8 cellular contexts compared by ENCODE assay signal in genomic region chr1:21174638-21175323, GRCh38. TPM values are rescaled to one million over a fixed set of nuclear protein-coding genes. Genes with fewer than 3 reads are reported as not detected.
DNase-seq lines count a peak whose midpoint lies in the region; ATAC-seq, FAIRE-seq and TF ChIP-seq lines count a peak whose summit lies in the region.

No MANE protein-coding gene starts in this region.

- H3K27ac ChIP-seq in kidney (ENCODE audit: low read depth in 2 of 2, low read length in 2 of 2): peak overlapping the region in 1 of 2 donors; percentile 78
- peak overlapping the region; percentile 92 for H3K27ac ChIP-seq in suprapubic skin

- no peak for DNase-seq in activated naive CD4-positive, alpha-beta T cell treated with Interleukin-2 at 50 U/mL for 16 hours
- DNase-seq in amniotic epithelial cell (ENCODE audit: low read depth) (peak; percentile 76), kidney (no peak), suprapubic skin (ENCODE audit: low spot score in 2 of 2) (no peak), Ammon's horn (ENCODE audit: low spot score) (no peak), GM13977 (ENCODE audit: low spot score) (no peak)

- intact Hi-C loops in kidney (cut with DNase I): no loop called here

- no peaks in the 10 kb centered on the region for H3K36me3 Mint-ChIP-seq in activated naive CD4-positive, alpha-beta T cell treated with anti-CD3 and anti-CD28 coated beads, Interleukin-2, amount 50 U/mL, for 24 hours

- no peaks in the 10 kb centered on the region for H3K9me3 Mint-ChIP-seq in activated naive CD4-positive, alpha-beta T cell treated with anti-CD3 and anti-CD28 coated beads, Interleukin-2, amount 50 U/mL, for 24 hours

- H3K4me1 ChIP-seq in kidney (ENCODE audit: control insufficient read depth in 1 of 2, insufficient read depth in 1 of 2, low read depth in 1 of 2, low read length in 2 of 2) (peaks cover 5 to 14% of the 10 kb centered on the region in 2 donors), suprapubic skin (peaks cover 37% of the 10 kb centered on the region)

- peak overlapping the region; percentile 43 to 89 for H3K9ac ChIP-seq in kidney (ENCODE audit: low read length in 2 of 2)

- H3K4me3 Mint-ChIP-seq in activated naive CD4-positive, alpha-beta T cell treated with anti-CD3 and anti-CD28 coated beads, Interleukin-2, amount 50 U/mL, for 24 hours: peak overlapping the region; percentile 86

- H3K36me3 ChIP-seq in kidney (ENCODE audit: control insufficient read depth in 1 of 2, insufficient read depth in 2 of 2, low read length in 2 of 2): no peaks in the 10 kb centered on the region
- no peaks in the 10 kb centered on the region for H3K36me3 ChIP-seq in suprapubic skin

- no peak for TF ChIP-seq CTCF in kidney (IDR thresholded peaks at IDR 0.05; ENCODE audit: borderline replicate concordance, extremely low read depth, insufficient read depth)
- TF ChIP-seq CTCF in suprapubic skin (IDR thresholded peaks at IDR 0.05): no peak
- no peak for TF ChIP-seq CTCF in GM13977 (IDR thresholded peaks at IDR 0.05; ENCODE audit: extremely low read depth, insufficient read depth, missing control alignments)

- ATAC-seq in HG02571 (IDR thresholded peaks at IDR 0.05; ENCODE audit: unreplicated experiment): no peak

- H3K4me1 Mint-ChIP-seq in activated naive CD4-positive, alpha-beta T cell treated with anti-CD3 and anti-CD28 coated beads, Interleukin-2, amount 50 U/mL, for 24 hours: peaks cover 32% of the 10 kb centered on the region

- TF ChIP-seq EP300 in suprapubic skin (IDR thresholded peaks at IDR 0.05): no peak

- H3K4me3 ChIP-seq in kidney (ENCODE audit: low read length in 2 of 2) (peak overlapping the region; percentile 78 to 86), suprapubic skin (peak overlapping the region; percentile 90)

- H3K9me3 ChIP-seq in kidney (ENCODE audit: control insufficient read depth in 1 of 2, low read length in 2 of 2) (no peaks in the 10 kb centered on the region), suprapubic skin (no peaks in the 10 kb centered on the region)

- no peaks in the 10 kb centered on the region for H3K27me3 Mint-ChIP-seq in activated naive CD4-positive, alpha-beta T cell treated with anti-CD3 and anti-CD28 coated beads, Interleukin-2, amount 50 U/mL, for 24 hours

- WGBS in suprapubic skin: 11% methylated on average over 12 of the region's 12 CpGs

- no peak for TF ChIP-seq POLR2A in suprapubic skin (IDR thresholded peaks at IDR 0.05)

- peak overlapping the region; percentile 89 for H3K27ac Mint-ChIP-seq in activated naive CD4-positive, alpha-beta T cell treated with anti-CD3 and anti-CD28 coated beads, Interleukin-2, amount 50 U/mL, for 24 hours

- no peak for FAIRE-seq in kidney (lab: Jason Lieb, UNC)

- H3K27me3 ChIP-seq in suprapubic skin: no peaks in the 10 kb centered on the region

- in situ Hi-C loops in GM13977 (cut with MboI; ENCODE audit: low pct_unique_long_range_greater_than_20kb, low sequenced_read_pairs, unreplicated experiment): loop anchor here (25.0 kb wide), 1 partner anchor 187 kb away; no protein-coding TSS in a partner anchor

RNA-seq across cellular contexts. Expression of gene EIF4G3, which starts 1.9 kb away (rescaled TPM):
- 61.6 TPM for total RNA-seq in kidney
- polyA plus RNA-seq in kidney (ENCODE audit: insufficient read depth, low read depth, low replicate concordance): 14.8 TPM
- total RNA-seq in suprapubic skin: 10 to 100 TPM; 32.9 to 40.6 (median 39.5) TPM
